ENCODE assay signal across 9 cellular contexts in the genomic region with DNA sequence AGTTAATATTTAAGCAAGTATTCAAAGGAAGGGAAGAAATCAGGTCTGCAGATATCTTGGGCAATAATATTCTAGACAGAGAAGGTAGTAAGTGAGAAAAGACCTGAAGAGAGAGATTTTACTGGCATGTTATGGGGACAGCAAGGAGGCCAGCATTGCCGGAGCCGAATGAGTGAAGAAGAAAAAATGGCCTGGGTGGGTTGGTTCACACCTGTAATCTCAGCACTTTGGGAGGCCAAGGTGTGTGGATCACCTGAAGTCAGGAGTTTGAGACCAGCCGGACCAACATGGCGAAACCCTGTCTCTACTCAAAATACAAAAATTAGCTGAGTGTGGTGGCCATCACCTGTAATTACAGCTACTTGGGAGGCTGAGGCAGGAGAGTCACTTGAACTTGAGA.
"Had no signal": no experiment of that assay in that cellular context is flagged by ENCODE, and none has a peak within 500 bp of the region (broad histone marks: within the 10 kb centered on the region; RNA-seq: fewer than 3 reads in every experiment).

No MANE protein-coding gene starts in this region.

- H3K27ac Mint-ChIP-seq: HFFc6, IgD-negative memory B cell had no signal

- H3K36me3 ChIP-seq: HAP-1 had no signal

- DNase-seq: GM23248, GOT3, H7, HFFc6 had no signal

- H3K36me3 Mint-ChIP-seq: IgD-negative memory B cell had no signal

- ATAC-seq: HCT116, HepG2 had no signal

- H3K9me3 ChIP-seq: HAP-1 had no signal

- H3K9ac ChIP-seq: GM23248 had no signal

- H3K9me3 Mint-ChIP-seq: HFFc6 had no signal

- FAIRE-seq: HepG2 had no signal

- H3K27ac ChIP-seq: GM23248, HL-60 had no signal

- H3K27me3 Mint-ChIP-seq: IgD-negative memory B cell had no signal

- H3K4me1 ChIP-seq: HAP-1 had no signal

- H3K4me3 Mint-ChIP-seq: HFFc6, IgD-negative memory B cell had no signal

- H3K4me1 Mint-ChIP-seq: IgD-negative memory B cell had no signal

- H3K4me3 ChIP-seq: GM23248, HAP-1 had no signal
